ENCODE assay signal across 25 cellular contexts in genomic region chr22:43182726-43183125, GRCh38. TPM values are rescaled to one million over a fixed set of nuclear protein-coding genes. Genes with fewer than 3 reads are reported as not detected.
"Had no signal": no experiment of that assay in that cellular context is flagged by ENCODE, and none has a peak within 500 bp of the region (broad histone marks: within the 10 kb centered on the region; RNA-seq: fewer than 3 reads in every experiment).

No MANE protein-coding gene starts in this region.

- H3K27ac ChIP-seq: colonic mucosa, gastroesophageal sphincter, parathyroid adenoma, testis, transverse colon, vagina had no signal

- ATAC-seq: activated CD8-positive, alpha-beta memory T cell treated with anti-CD3 and anti-CD28 coated beads, Interleukin-2, amount 10 ng/mL, durations not matched to agents 7 days and 5 days; activated CD8-positive, alpha-beta T cell treated with anti-CD3 and anti-CD28 coated beads, Interleukin-2, amount 10 ng/mL, durations not matched to agents 7 days and 5 days; activated naive CD4-positive, alpha-beta T cell treated with anti-CD3 and anti-CD28 coated beads, Interleukin-2, amount 50 U/mL, for 72 hours; activated T-cell treated with anti-CD3 and anti-CD28 coated beads, Interleukin-2, amount 50 U/mL, for 72 hours; gastroesophageal sphincter; left colon; right cardiac atrium; stimulated activated naive CD8-positive, alpha-beta T cell treated with anti-CD3 and anti-CD28 coated beads, Interleukin-15, Interleukin-2, amounts not matched to agents 100 U/mL and 50 U/mL, for 24 hours had no signal

- H3K9me3 ChIP-seq: colonic mucosa, gastroesophageal sphincter, testis, transverse colon, vagina had no signal

- DNase-seq: activated CD4-positive, alpha-beta T cell treated with anti-CD3 and anti-CD28 coated beads for 1 hour; activated CD8-positive, alpha-beta memory T cell treated with anti-CD3 and anti-CD28 coated beads, Interleukin-2, amount 10 ng/mL, durations not matched to agents 7 days and 5 days; activated CD8-positive, alpha-beta T cell treated with anti-CD3 and anti-CD28 coated beads, Interleukin-2, amount 10 ng/mL, durations not matched to agents 7 days and 5 days; activated naive CD4-positive, alpha-beta T cell; activated T-cell treated with anti-CD3 and anti-CD28 coated beads, Interleukin-2, amount 50 U/mL, for 72 hours; anterior cingulate cortex; colonic mucosa; effector memory CD4-positive, alpha-beta T cell; left colon; naive B cell; nucleus accumbens; stimulated activated CD4-positive, alpha-beta T cell treated with anti-CD3 and anti-CD28 coated beads, Interleukin-15, amount 100 ng/mL, for 24 hours; stimulated activated CD4-positive, alpha-beta T cell treated with anti-CD3 and anti-CD28 coated beads, Interleukin-2, amount 100 ng/mL, for 24 hours; stimulated activated naive CD8-positive, alpha-beta T cell treated with anti-CD3 and anti-CD28 coated beads, Interleukin-15, Interleukin-2, amounts not matched to agents 100 U/mL and 50 U/mL, for 24 hours; T1000; testis; transverse colon had no signal

- H3K27ac Mint-ChIP-seq: activated CD8-positive, alpha-beta memory T cell treated with anti-CD3 and anti-CD28 coated beads, Interleukin-2, amount 10 ng/mL, durations not matched to agents 7 days and 5 days; activated T-cell treated with anti-CD3 and anti-CD28 coated beads, Interleukin-2, amount 50 U/mL, for 72 hours; mesothelial cell of epicardium had no signal

- H3K4me3 Mint-ChIP-seq: activated CD8-positive, alpha-beta memory T cell treated with anti-CD3 and anti-CD28 coated beads, Interleukin-2, amount 10 ng/mL, durations not matched to agents 7 days and 5 days; activated CD8-positive, alpha-beta T cell treated with anti-CD3 and anti-CD28 coated beads, Interleukin-2, amount 10 ng/mL, durations not matched to agents 7 days and 5 days; activated T-cell treated with anti-CD3 and anti-CD28 coated beads, Interleukin-2, amount 50 U/mL, for 72 hours; mesothelial cell of epicardium had no signal

- H3K36me3 ChIP-seq: colonic mucosa had no signal

- H3K4me3 ChIP-seq: colonic mucosa, gastroesophageal sphincter, hepatocyte, testis, transverse colon, vagina had no signal

- H3K9me3 Mint-ChIP-seq: activated naive CD4-positive, alpha-beta T cell treated with anti-CD3 and anti-CD28 coated beads, Interleukin-2, amount 50 U/mL, for 72 hours; activated T-cell treated with anti-CD3 and anti-CD28 coated beads, Interleukin-2, amount 50 U/mL, for 72 hours; mesothelial cell of epicardium; naive B cell had no signal

- H3K27me3 ChIP-seq: colonic mucosa, gastroesophageal sphincter, hepatocyte, testis, transverse colon, vagina had no signal

- H3K36me3 Mint-ChIP-seq: naive B cell had no signal

- H3K4me1 ChIP-seq: parathyroid adenoma had no signal

- H3K27me3 Mint-ChIP-seq: activated CD8-positive, alpha-beta memory T cell treated with anti-CD3 and anti-CD28 coated beads, Interleukin-2, amount 10 ng/mL, durations not matched to agents 7 days and 5 days; naive B cell had no signal

RNA-seq across cellular contexts. Expression of gene TSPO, which starts 31.4 kb away (rescaled TPM):
- polyA plus RNA-seq: neural cell had no signal
